22 cellular contexts compared by ENCODE assay signal in genomic region chr7:756231-756927, GRCh38.
"Had no signal": no experiment of that assay in that cellular context is flagged by ENCODE, and none has a peak within 500 bp of the region (broad histone marks: within the 10 kb centered on the region; RNA-seq: fewer than 3 reads in every experiment).

No MANE protein-coding gene starts in this region.

- H3K9me3 ChIP-seq: pancreas, suprapubic skin, transverse colon had no signal

- H3K9me3 Mint-ChIP-seq: mesothelial cell of epicardium; naive thymus-derived CD4-positive, alpha-beta T cell; nephron; neural progenitor cell; stimulated activated naive CD8-positive, alpha-beta T cell treated with anti-CD3 and anti-CD28 coated beads, Interleukin-15, amount 100 ng/mL, for 72 hours had no signal

- H2AFZ ChIP-seq: neural progenitor cell had no signal

- DNase-seq: cerebellar nuclear complex; effector CD4-positive, alpha-beta T cell; mesenchymal stem cell; naive thymus-derived CD4-positive, alpha-beta T cell; nucleus accumbens; stimulated activated CD4-positive, alpha-beta T cell treated with anti-CD3 and anti-CD28 coated beads, Interleukin-15, amount 100 ng/mL, for 24 hours; stimulated activated CD4-positive, alpha-beta T cell treated with anti-CD3 and anti-CD28 coated beads, Interleukin-4, amount 100 ng/mL, for 1 hour; stimulated activated CD8-positive, alpha-beta memory T cell treated with anti-CD3 and anti-CD28 coated beads, Interleukin-4, amount 100 ng/mL, for 48 hours; stimulated activated naive CD4-positive, alpha-beta T cell; stimulated activated naive CD8-positive, alpha-beta T cell treated with anti-CD3 and anti-CD28 coated beads, Interleukin-15, amount 100 ng/mL, for 72 hours; transverse colon had no signal

- H3K4me3 ChIP-seq: dorsolateral prefrontal cortex, neural progenitor cell, pancreas, skin epidermis, suprapubic skin, transverse colon had no signal

- H3K4me3 Mint-ChIP-seq: mesothelial cell of epicardium; naive thymus-derived CD4-positive, alpha-beta T cell; nephron; neural progenitor cell; stimulated activated naive CD8-positive, alpha-beta T cell treated with anti-CD3 and anti-CD28 coated beads, Interleukin-15, amount 100 ng/mL, for 72 hours had no signal

- FAIRE-seq: colon, frontal cortex, keratinocyte, pancreas had no signal

- H3K27ac ChIP-seq: dorsolateral prefrontal cortex, neural progenitor cell, pancreas, skin epidermis, suprapubic skin, transverse colon had no signal

- H3K36me3 ChIP-seq: neural progenitor cell had no signal

- H3K27me3 Mint-ChIP-seq: naive thymus-derived CD4-positive, alpha-beta T cell; progenitor cell of endocrine pancreas; stimulated activated naive CD8-positive, alpha-beta T cell treated with anti-CD3 and anti-CD28 coated beads, Interleukin-15, amount 100 ng/mL, for 72 hours had no signal

- H3K27ac Mint-ChIP-seq: mesothelial cell of epicardium; nephron; neural progenitor cell; progenitor cell of endocrine pancreas; stimulated activated naive CD8-positive, alpha-beta T cell treated with anti-CD3 and anti-CD28 coated beads, Interleukin-15, amount 100 ng/mL, for 72 hours had no signal

- H3K4me2 ChIP-seq: neural progenitor cell had no signal

- H3K4me1 Mint-ChIP-seq: mesothelial cell of epicardium; neural progenitor cell; stimulated activated naive CD8-positive, alpha-beta T cell treated with anti-CD3 and anti-CD28 coated beads, Interleukin-15, amount 100 ng/mL, for 72 hours had no signal

- ATAC-seq: naive thymus-derived CD4-positive, alpha-beta T cell; pancreas; stimulated activated naive CD8-positive, alpha-beta T cell treated with anti-CD3 and anti-CD28 coated beads, Interleukin-15, amount 100 ng/mL, for 72 hours had no signal

- H3K9ac ChIP-seq: neural progenitor cell had no signal

- H3K4me1 ChIP-seq: neural progenitor cell, pancreas, suprapubic skin, transverse colon had no signal

- H3K27me3 ChIP-seq: dorsolateral prefrontal cortex, neural progenitor cell, pancreas, suprapubic skin, transverse colon had no signal
